ENCODE assay signal across 35 cellular contexts in the genomic region with DNA sequence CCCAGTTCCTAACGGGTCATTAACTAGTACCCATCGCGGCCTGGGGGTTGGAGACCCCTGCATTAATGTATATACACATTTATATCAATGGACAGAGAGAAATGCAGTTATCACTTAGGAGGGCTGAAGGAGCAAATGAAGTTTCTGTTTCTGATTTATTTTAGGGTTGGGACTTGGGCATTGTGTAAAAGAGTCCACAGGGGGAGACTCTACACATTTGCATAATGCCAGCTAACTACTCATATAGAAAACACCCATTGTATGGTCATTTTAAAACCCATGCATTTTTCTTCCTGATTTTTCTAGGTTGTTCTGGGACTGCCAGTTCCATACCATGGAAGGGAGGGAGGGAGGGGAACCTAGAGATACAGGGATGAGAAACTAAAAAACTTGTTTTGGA. TPM values are rescaled to one million over a fixed set of nuclear protein-coding genes. Genes with fewer than 3 reads are reported as not detected.
DNase-seq lines count a peak whose midpoint lies in the region; ATAC-seq and TF ChIP-seq lines count a peak whose summit lies in the region.
"Had no signal": no experiment of that assay in that cellular context is flagged by ENCODE, and none has a peak within 500 bp of the region (broad histone marks: within the 10 kb centered on the region; RNA-seq: fewer than 3 reads in every experiment).

No MANE protein-coding gene starts in this region.

- peaks cover 19% of the 10 kb centered on the region for H3K36me3 ChIP-seq in effector memory CD4-positive, alpha-beta T cell (ENCODE audit: control insufficient read depth, insufficient read depth, low read length)
- H3K36me3 ChIP-seq: prostate gland had no signal

- ATAC-seq in GM18867 (IDR thresholded peaks at IDR 0.05; ENCODE audit: unreplicated experiment) (peak; percentile 52), GM21360 (IDR thresholded peaks at IDR 0.05; ENCODE audit: unreplicated experiment) (peak; percentile 52), HG02759 (IDR thresholded peaks at IDR 0.05; ENCODE audit: unreplicated experiment) (peak; percentile 60), HG03442 (IDR thresholded peaks at IDR 0.05; ENCODE audit: unreplicated experiment) (peak; percentile 70), HG03097 (IDR thresholded peaks at IDR 0.05; ENCODE audit: low FRiP score, unreplicated experiment) (no peak)
- ATAC-seq: activated CD4-positive, alpha-beta T cell treated with anti-CD3 and anti-CD28 coated beads for 36 hours; activated CD8-positive, alpha-beta T cell treated with anti-CD3 and anti-CD28 coated beads, Interleukin-2, amount 10 ng/mL, durations not matched to agents 7 days and 5 days; gastrocnemius medialis; left lobe of liver; Right ventricle myocardium inferior; SK-N-SH treated with all-trans-retinoic acid at 6 μM for 48 hours; stimulated activated naive B cell treated with anti-CD40 and anti-IgM and Interleukin-4, amounts not matched to agents 10 μg/mL and 1 μg/mL and 100 μg/mL, for 72 hours; upper lobe of right lung had no signal

- H3K9me3 Mint-ChIP-seq in progenitor cell of endocrine pancreas (ENCODE audit: low read depth): no peaks in the 10 kb centered on the region
- H3K9me3 Mint-ChIP-seq: activated naive CD8-positive, alpha-beta T cell treated with anti-CD3 and anti-CD28 coated beads, Interleukin-2, amount 10 ng/mL, durations not matched to agents 7 days and 5 days; dendritic cell treated with granulocyte-macrophage colony-stimulating factor and Interleukin-4, amounts not matched to agents 40 ng/mL and 50 ng/mL, for 4 days; immature natural killer cell; stimulated activated naive B cell treated with anti-CD40 and anti-IgM and Interleukin-4, amounts not matched to agents 10 μg/mL and 1 μg/mL and 100 μg/mL, for 72 hours had no signal

- H3K27me3 ChIP-seq in effector memory CD4-positive, alpha-beta T cell (replicated peaks; ENCODE audit: control insufficient read depth, insufficient read depth, low read length, poor library complexity, severe bottlenecking): no peaks in the 10 kb centered on the region
- H3K27me3 ChIP-seq: BE2C, gastrocnemius medialis, suprapubic skin, upper lobe of right lung had no signal

- no peak overlapping the region for H3K4me3 Mint-ChIP-seq in progenitor cell of endocrine pancreas (ENCODE audit: low read depth)
- H3K4me3 Mint-ChIP-seq: activated CD4-positive, alpha-beta T cell treated with anti-CD3 and anti-CD28 coated beads for 36 hours; activated CD8-positive, alpha-beta T cell treated with anti-CD3 and anti-CD28 coated beads, Interleukin-2, amount 10 ng/mL, durations not matched to agents 7 days and 5 days; activated naive CD8-positive, alpha-beta T cell treated with anti-CD3 and anti-CD28 coated beads, Interleukin-2, amount 10 ng/mL, durations not matched to agents 7 days and 5 days; dendritic cell treated with granulocyte-macrophage colony-stimulating factor and Interleukin-4, amounts not matched to agents 40 ng/mL and 50 ng/mL, for 4 days; immature natural killer cell; stimulated activated naive B cell treated with anti-CD40 and anti-IgM and Interleukin-4, amounts not matched to agents 10 μg/mL and 1 μg/mL and 100 μg/mL, for 72 hours had no signal

- H3K4me3 ChIP-seq in effector memory CD4-positive, alpha-beta T cell (ENCODE audit: insufficient read depth, low read depth, low read length, poor library complexity, severe bottlenecking): no peak overlapping the region
- H3K4me3 ChIP-seq: gastrocnemius medialis, PC-9, prostate gland, suprapubic skin, upper lobe of right lung had no signal

- DNase-seq in C1 segment of cervical spinal cord (lab: John Stamatoyannopoulos, UW) (no peak), progenitor cell of endocrine pancreas (ENCODE audit: low spot score, unreplicated experiment) (no peak)
- no peak for DNase-seq in effector memory CD4-positive, alpha-beta T cell
- DNase-seq: ACHN; activated CD4-positive, alpha-beta T cell treated with anti-CD3 and anti-CD28 coated beads for 36 hours; activated CD8-positive, alpha-beta T cell treated with anti-CD3 and anti-CD28 coated beads, Interleukin-2, amount 10 ng/mL, durations not matched to agents 7 days and 5 days; activated effector memory CD4-positive, alpha-beta T cell treated with Interleukin-2 at 50 U/mL for 16 hours; activated naive CD8-positive, alpha-beta T cell treated with anti-CD3 and anti-CD28 coated beads, Interleukin-2, amount 10 ng/mL, durations not matched to agents 7 days and 5 days; BE2C; Caco-2; central memory CD4-positive, alpha-beta T cell; DMS79; gastrocnemius medialis; GDM1; hippocampal formation; immature natural killer cell; NCI-H1092 treated with DMSO at 0.1 percent for 48 hours; NCI-H187; NCI-H2171; NCI-H524 treated with DMSO at 0.1 percent for 48 hours; PC-9; stimulated activated CD4-positive, alpha-beta T cell treated with anti-CD3 and anti-CD28 coated beads, Interleukin-15, amount 100 ng/mL, for 24 hours; stimulated activated naive B cell treated with anti-CD40 and anti-IgM and Interleukin-4, amounts not matched to agents 10 μg/mL and 1 μg/mL and 100 μg/mL, for 72 hours; upper lobe of right lung had no signal

- peaks cover 15% of the 10 kb centered on the region for H3K36me3 Mint-ChIP-seq in progenitor cell of endocrine pancreas (ENCODE audit: insufficient read depth)

- no peaks in the 10 kb centered on the region for H3K4me1 ChIP-seq in effector memory CD4-positive, alpha-beta T cell (ENCODE audit: control insufficient read depth, insufficient read depth, low read length, poor library complexity, severe bottlenecking)
- H3K4me1 ChIP-seq: BE2C, Caco-2, gastrocnemius medialis, prostate gland, suprapubic skin, upper lobe of right lung had no signal

- no peak overlapping the region for H3K27ac Mint-ChIP-seq in progenitor cell of endocrine pancreas
- H3K27ac Mint-ChIP-seq: activated CD4-positive, alpha-beta T cell treated with anti-CD3 and anti-CD28 coated beads for 36 hours; activated CD8-positive, alpha-beta T cell treated with anti-CD3 and anti-CD28 coated beads, Interleukin-2, amount 10 ng/mL, durations not matched to agents 7 days and 5 days; activated naive CD8-positive, alpha-beta T cell treated with anti-CD3 and anti-CD28 coated beads, Interleukin-2, amount 10 ng/mL, durations not matched to agents 7 days and 5 days; dendritic cell treated with granulocyte-macrophage colony-stimulating factor and Interleukin-4, amounts not matched to agents 40 ng/mL and 50 ng/mL, for 4 days; immature natural killer cell; stimulated activated naive B cell treated with anti-CD40 and anti-IgM and Interleukin-4, amounts not matched to agents 10 μg/mL and 1 μg/mL and 100 μg/mL, for 72 hours had no signal

- no peaks in the 10 kb centered on the region for H3K27me3 Mint-ChIP-seq in progenitor cell of endocrine pancreas
- H3K27me3 Mint-ChIP-seq: activated CD4-positive, alpha-beta T cell treated with anti-CD3 and anti-CD28 coated beads for 36 hours; activated naive CD8-positive, alpha-beta T cell treated with anti-CD3 and anti-CD28 coated beads, Interleukin-2, amount 10 ng/mL, durations not matched to agents 7 days and 5 days; dendritic cell treated with granulocyte-macrophage colony-stimulating factor and Interleukin-4, amounts not matched to agents 40 ng/mL and 50 ng/mL, for 4 days; stimulated activated naive B cell treated with anti-CD40 and anti-IgM and Interleukin-4, amounts not matched to agents 10 μg/mL and 1 μg/mL and 100 μg/mL, for 72 hours had no signal

- H3K9me3 ChIP-seq in effector memory CD4-positive, alpha-beta T cell (ENCODE audit: control insufficient read depth, low read length): no peaks in the 10 kb centered on the region
- H3K9me3 ChIP-seq: BE2C, Caco-2, gastrocnemius medialis, prostate gland, suprapubic skin, upper lobe of right lung had no signal

- H3K4me1 Mint-ChIP-seq in progenitor cell of endocrine pancreas (ENCODE audit: low read depth): no peaks in the 10 kb centered on the region
- H3K4me1 Mint-ChIP-seq: activated CD4-positive, alpha-beta T cell treated with anti-CD3 and anti-CD28 coated beads for 36 hours; activated naive CD8-positive, alpha-beta T cell treated with anti-CD3 and anti-CD28 coated beads, Interleukin-2, amount 10 ng/mL, durations not matched to agents 7 days and 5 days; immature natural killer cell; stimulated activated naive B cell treated with anti-CD40 and anti-IgM and Interleukin-4, amounts not matched to agents 10 μg/mL and 1 μg/mL and 100 μg/mL, for 72 hours had no signal

- TF ChIP-seq CTCF in progenitor cell of endocrine pancreas (IDR thresholded peaks at IDR 0.05; ENCODE audit: unreplicated experiment): no peak

- H3K27ac ChIP-seq in effector memory CD4-positive, alpha-beta T cell (ENCODE audit: insufficient read depth, low read length, poor library complexity, severe bottlenecking): no peak overlapping the region
- H3K27ac ChIP-seq: gastrocnemius medialis, PC-9, prostate gland, suprapubic skin, upper lobe of right lung had no signal

RNA-seq across cellular contexts. Expression of a gene that starts 23.5 kb away (rescaled TPM):
- total RNA-seq in progenitor cell of endocrine pancreas: 69.8 and 70.4 TPM in 2 replicates

RNA-seq across cellular contexts. Expression of a gene that starts 23.8 kb away (rescaled TPM):
- 45.0 and 47.8 TPM in 2 replicates for total RNA-seq in progenitor cell of endocrine pancreas

RNA-seq across cellular contexts. Expression of a gene that starts 34.2 kb away (rescaled TPM):
- 22.0 and 23.3 TPM in 2 replicates for total RNA-seq in progenitor cell of endocrine pancreas

RNA-seq across cellular contexts. Expression of a gene that starts 49.5 kb away (rescaled TPM):
- total RNA-seq in progenitor cell of endocrine pancreas: 2.5 and 3.2 TPM in 2 replicates
- total RNA-seq: activated CD8-positive, alpha-beta T cell treated with anti-CD3 and anti-CD28 coated beads, Interleukin-2, amount 10 ng/mL, durations not matched to agents 7 days and 5 days; left lobe of liver had no signal
